9 cellular contexts compared by ENCODE assay signal in genomic region chr2:100984892-100985307, GRCh38. TPM values are rescaled to one million over a fixed set of nuclear protein-coding genes. Genes with fewer than 3 reads are reported as not detected.
DNase-seq lines count a peak whose midpoint lies in the region; ATAC-seq and TF ChIP-seq lines count a peak whose summit lies in the region.
"Had no signal": no experiment of that assay in that cellular context is flagged by ENCODE, and none has a peak within 500 bp of the region (broad histone marks: within the 10 kb centered on the region; RNA-seq: fewer than 3 reads in every experiment).

No MANE protein-coding gene starts in this region.

- H3K4me1 ChIP-seq in OCI-LY3 (ENCODE audit: low read length): peaks cover 6% of the 10 kb centered on the region; the same call in 1 of the 2 replicates
- peaks cover 0 to 12% (median 1%) of the 10 kb centered on the region in 4 donors for H3K4me1 ChIP-seq in esophagus muscularis mucosa

- H3K4me3 Mint-ChIP-seq in naive B cell: no peak overlapping the region
- H3K4me3 Mint-ChIP-seq in stimulated activated effector memory CD8-positive, alpha-beta T cell treated with anti-CD3 and anti-CD28 coated beads, Interleukin-12 subunit alpha, Interleukin-12 subunit beta, amount 100 ng/mL, for 72 hours: no peak overlapping the region
- H3K4me3 Mint-ChIP-seq: dendritic cell treated with granulocyte-macrophage colony-stimulating factor and Interleukin-4, amounts not matched to agents 40 ng/mL and 50 ng/mL, for 4 days had no signal

- no peak overlapping the region for H2AFZ ChIP-seq in OCI-LY3 (ENCODE audit: low read depth, low read length)

- peaks cover 8 to 29% (median 14%) of the 10 kb centered on the region in 3 donors for H3K27me3 Mint-ChIP-seq in naive B cell

- WGBS in esophagus muscularis mucosa: 30% methylated on average over 7 of the region's 7 CpGs

- H3K36me3 Mint-ChIP-seq in naive B cell: no peaks in the 10 kb centered on the region
- H3K36me3 Mint-ChIP-seq in stimulated activated effector memory CD8-positive, alpha-beta T cell treated with anti-CD3 and anti-CD28 coated beads, Interleukin-12 subunit alpha, Interleukin-12 subunit beta, amount 100 ng/mL, for 72 hours: no peaks in the 10 kb centered on the region

- H3K9ac ChIP-seq in OCI-LY3 (ENCODE audit: low read length): no peak overlapping the region

- H3K27me3 ChIP-seq in OCI-LY3 (ENCODE audit: low read depth, low read length) (no peaks in the 10 kb centered on the region), esophagus muscularis mucosa (no peaks in the 10 kb centered on the region)

- intact Hi-C loops in esophagus muscularis mucosa (cut with DNase I): loop anchor here (2.0 kb wide), 2 partner anchors 254 to 378 kb away; no protein-coding TSS in a partner anchor

- no peaks in the 10 kb centered on the region for H3K9me3 ChIP-seq in OCI-LY3 (ENCODE audit: insufficient read depth, low read length)
- no peaks in the 10 kb centered on the region for H3K9me3 ChIP-seq in esophagus muscularis mucosa

- no peak overlapping the region for H3K27ac ChIP-seq in OCI-LY3 (ENCODE audit: low read length)
- H3K27ac ChIP-seq in esophagus muscularis mucosa (replicated peaks in 1 of 4): no peak overlapping the region

- ATAC-seq in HG03342 (IDR thresholded peaks at IDR 0.05; ENCODE audit: unreplicated experiment) (peak; percentile 76), naive B cell (ENCODE audit: low read depth in 2 of 2) (peak; percentile 76 to 82)
- peak; percentile 74 for ATAC-seq in stimulated activated effector memory CD8-positive, alpha-beta T cell treated with anti-CD3 and anti-CD28 coated beads, Interleukin-12 subunit alpha, Interleukin-12 subunit beta, amount 100 ng/mL, for 72 hours

- H3K79me2 ChIP-seq in OCI-LY3 (ENCODE audit: low read length): no peaks in the 10 kb centered on the region

- H3K4me3 ChIP-seq in OCI-LY3 (ENCODE audit: low read length) (no peak overlapping the region), esophagus muscularis mucosa (no peak overlapping the region)

- TF ChIP-seq CTCF in OCI-LY3 (IDR thresholded peaks at IDR 0.05; ENCODE audit: low read depth, low read length): peak; percentile 90
- peak; percentile 82 to 90 (median 87) for TF ChIP-seq CTCF in esophagus muscularis mucosa (IDR thresholded peaks at IDR 0.05)

- H3K4me2 ChIP-seq in OCI-LY3 (ENCODE audit: low read length): no peak overlapping the region

- peak overlapping the region in 3 of 6 donors; percentile 16 to 57 (median 39) for H3K27ac Mint-ChIP-seq in naive B cell
- no peak overlapping the region for H3K27ac Mint-ChIP-seq in stimulated activated effector memory CD8-positive, alpha-beta T cell treated with anti-CD3 and anti-CD28 coated beads, Interleukin-12 subunit alpha, Interleukin-12 subunit beta, amount 100 ng/mL, for 72 hours
- H3K27ac Mint-ChIP-seq: dendritic cell treated with granulocyte-macrophage colony-stimulating factor and Interleukin-4, amounts not matched to agents 40 ng/mL and 50 ng/mL, for 4 days had no signal

- DNase-seq in GDM1 (lab: John Stamatoyannopoulos, UW): peak; percentile 18
- peak; percentile 60 for DNase-seq in activated T-cell treated with anti-CD3 and anti-CD28 coated beads for 24 hours (ENCODE audit: low read depth)
- DNase-seq in esophagus muscularis mucosa (ENCODE audit: extremely low spot score): no peak
- peak; percentile 61 for DNase-seq in naive B cell
- DNase-seq in stimulated activated effector memory CD8-positive, alpha-beta T cell treated with anti-CD3 and anti-CD28 coated beads, Interleukin-12 subunit alpha, Interleukin-12 subunit beta, amount 100 ng/mL, for 72 hours (ENCODE audit: low spot score in 2 of 2): peak; percentile 63 to 79
- no peak for DNase-seq in GOT3 (lab: John Stamatoyannopoulos, UW)

- no peaks in the 10 kb centered on the region for H3K9me3 Mint-ChIP-seq in naive B cell
- no peaks in the 10 kb centered on the region for H3K9me3 Mint-ChIP-seq in stimulated activated effector memory CD8-positive, alpha-beta T cell treated with anti-CD3 and anti-CD28 coated beads, Interleukin-12 subunit alpha, Interleukin-12 subunit beta, amount 100 ng/mL, for 72 hours
- H3K9me3 Mint-ChIP-seq: dendritic cell treated with granulocyte-macrophage colony-stimulating factor and Interleukin-4, amounts not matched to agents 40 ng/mL and 50 ng/mL, for 4 days had no signal

- H3K4me1 Mint-ChIP-seq in naive B cell: peaks cover 0 to 6% (median 4%) of the 10 kb centered on the region in 3 donors
- H3K4me1 Mint-ChIP-seq in stimulated activated effector memory CD8-positive, alpha-beta T cell treated with anti-CD3 and anti-CD28 coated beads, Interleukin-12 subunit alpha, Interleukin-12 subunit beta, amount 100 ng/mL, for 72 hours: peaks cover 6% of the 10 kb centered on the region

- TF ChIP-seq EP300 in esophagus muscularis mucosa (IDR thresholded peaks at IDR 0.05): no peak

- TF ChIP-seq POLR2A in esophagus muscularis mucosa (IDR thresholded peaks at IDR 0.05; ENCODE audit: low read depth): no peak

- H3K36me3 ChIP-seq in OCI-LY3 (replicated peaks; ENCODE audit: low read depth, low read length) (no peaks in the 10 kb centered on the region), esophagus muscularis mucosa (peaks cover 11 to 68% (median 32%) of the 10 kb centered on the region in 4 donors)

- no peaks in the 10 kb centered on the region for H4K20me1 ChIP-seq in OCI-LY3 (ENCODE audit: insufficient read depth, low read length)

RNA-seq across cellular contexts. Expression of gene RPL31, which starts 17.2 kb away (rescaled TPM):
- 1,000 to 10,000 TPM in 3 of 4 donors, 100 to 1,000 TPM in 1; 645 to 2,101 (median 1,206) TPM for total RNA-seq in esophagus muscularis mucosa
- polyA plus RNA-seq in naive B cell (ENCODE audit: low read depth in 6 of 6): 1,000 to 10,000 TPM; 4,155 to 6,073 (median 5,110) TPM

Comparison
In these comparisons a context has a peak if more than half of its experiments do, and no peak if none do; other contexts are left out.
1. DNase-seq: peak in GDM1 (single experiment), activated T-cell treated with anti-CD3 and anti-CD28 coated beads for 24 hours (single experiment), naive B cell (single experiment) and stimulated activated effector memory CD8-positive, alpha-beta T cell treated with anti-CD3 and anti-CD28 coated beads, Interleukin-12 subunit alpha, Interleukin-12 subunit beta, amount 100 ng/mL, for 72 hours (2 of 2); none in esophagus muscularis mucosa (single experiment) and GOT3 (single experiment).
2. Peak in every context shown above with its lines, with median percentiles within 50 percentile points of each other: ATAC-seq.